In the genomic region with DNA sequence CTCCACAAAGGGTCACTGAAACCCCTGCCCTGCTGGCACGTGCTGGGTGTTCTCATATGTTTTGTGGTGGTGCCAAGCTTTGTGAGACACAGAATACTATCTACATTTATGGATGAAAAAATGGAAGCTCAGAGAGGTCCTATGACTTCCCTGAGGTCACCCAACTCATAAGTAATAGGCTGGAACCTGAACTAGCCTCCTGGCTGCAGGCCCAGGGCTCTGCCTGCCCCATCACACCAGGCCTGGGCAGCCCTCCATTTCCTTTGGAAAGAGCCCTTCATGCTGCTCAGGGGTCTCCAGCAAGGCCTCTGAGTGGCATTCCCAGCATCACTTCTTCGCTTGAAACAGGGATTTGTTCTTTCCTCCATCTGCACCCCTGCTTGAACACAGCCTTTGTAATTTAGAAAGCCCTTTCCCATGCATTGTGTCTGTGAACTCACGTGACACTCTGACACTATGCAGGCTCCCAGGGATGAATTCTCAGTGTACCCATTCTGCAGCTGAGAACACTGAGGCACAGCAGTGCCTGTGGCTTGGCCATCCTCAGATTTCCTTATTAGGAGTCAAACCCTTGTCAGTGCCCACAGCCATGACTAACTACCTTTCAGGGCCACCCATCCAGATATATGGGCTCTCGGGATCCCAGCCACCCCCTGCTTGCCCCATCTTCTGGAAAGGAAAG, we compare ENCODE assay signal across 15 cellular contexts.
DNase-seq lines count a peak whose midpoint lies in the region; ATAC-seq, FAIRE-seq and TF ChIP-seq lines count a peak whose summit lies in the region.
"Had no signal": no experiment of that assay in that cellular context is flagged by ENCODE, and none has a peak within 500 bp of the region (broad histone marks: within the 10 kb centered on the region; RNA-seq: fewer than 3 reads in every experiment).

No MANE protein-coding gene starts in this region.

- no peaks in the 10 kb centered on the region for H3K9me2 ChIP-seq in neural cell (ENCODE audit: insufficient read depth, low read length)

- H3K27ac ChIP-seq in HepG2 (ENCODE audit: extremely low read length, insufficient read depth, low read length) (no peak overlapping the region), right lobe of liver (no peak overlapping the region), neural cell (ENCODE audit: low read length) (peak overlapping the region; percentile 98)

- TF ChIP-seq RAD21 in HepG2 (CRISPR knock-in tag; IDR thresholded peaks at IDR 0.05) (no peak), neural cell (conservative IDR thresholded peaks at IDR 0.05) (no peak)

- CTCF ChIA-PET in HepG2 (lab: Yijun Ruan, JAX; ENCODE audit: low intra/inter-chr PET ratio, low total read pairs) = no interaction called here

- H3K4me1 ChIP-seq in HepG2 (ENCODE audit: insufficient read depth, low read length) = peaks cover 8% of the 10 kb centered on the region; the same call in 1 of the 2 replicates
- peaks cover 0 to 5% (median 0%) of the 10 kb centered on the region in 4 donors for H3K4me1 ChIP-seq in right lobe of liver
- H3K4me1 ChIP-seq: HAP-1 had no signal

- no peak for FAIRE-seq in HepG2 (lab: Jason Lieb, UNC)

- TF ChIP-seq CTCF in HepG2 (CRISPR knock-in tag; IDR thresholded peaks at IDR 0.05) (no peak), right lobe of liver (IDR thresholded peaks at IDR 0.05) (no peak), fibroblast of villous mesenchyme (IDR thresholded peaks at IDR 0.05; ENCODE audit: insufficient read depth, low read depth, low read length) (no peak), neural cell (IDR thresholded peaks at IDR 0.05; ENCODE audit: poor library complexity, severe bottlenecking) (no peak)

- H3K4me3 ChIP-seq in HepG2 (replicated peaks in 1 of 3; ENCODE audit: insufficient read depth in 1 of 3, low read depth in 2 of 3, low read length in 3 of 3) = no peak overlapping the region
- no peak overlapping the region for H3K4me3 ChIP-seq in right lobe of liver
- no peak overlapping the region for H3K4me3 ChIP-seq in fibroblast of villous mesenchyme (ENCODE audit: low read depth, low read length)
- H3K4me3 ChIP-seq in neural cell (ENCODE audit: low read length) = no peak overlapping the region
- H3K4me3 ChIP-seq: ascending aorta, HAP-1 had no signal

- ATAC-seq in HepG2 (no peak), right lobe of liver (no peak), HG03460 (IDR thresholded peaks at IDR 0.05; ENCODE audit: unreplicated experiment) (no peak), HG03039 (IDR thresholded peaks at IDR 0.05; ENCODE audit: unreplicated experiment) (no peak), HG02884 (IDR thresholded peaks at IDR 0.05; ENCODE audit: unreplicated experiment) (no peak)

- H4K20me1 ChIP-seq in HepG2 (ENCODE audit: insufficient read depth, low read length) (peaks cover 7% of the 10 kb centered on the region; the same call in 1 of the 2 replicates), neural cell (ENCODE audit: insufficient read depth) (no peaks in the 10 kb centered on the region)

- H3F3A ChIP-seq in neural cell (ENCODE audit: insufficient read depth, low read length, poor library complexity, severe bottlenecking) = peaks cover 5% of the 10 kb centered on the region

- no peak overlapping the region for H3K9ac ChIP-seq in HepG2 (ENCODE audit: insufficient read depth, low read depth, low read length)
- peak overlapping the region; percentile 74 for H3K9ac ChIP-seq in neural cell (ENCODE audit: low read length)

- H3K9me3 ChIP-seq in HepG2 (ENCODE audit: low read length) = no peaks in the 10 kb centered on the region
- H3K9me3 ChIP-seq in right lobe of liver = no peaks in the 10 kb centered on the region
- H3K9me3 ChIP-seq in neural cell (ENCODE audit: low read length) = no peaks in the 10 kb centered on the region
- H3K9me3 ChIP-seq: ascending aorta, HAP-1 had no signal

- BruUV-seq in HepG2 (replicated peaks; lab: Mats Ljungman, UMichigan) = no TSS peak

- no peaks in the 10 kb centered on the region for H3K27me3 ChIP-seq in HepG2 (ENCODE audit: control insufficient read depth in 1 of 2, insufficient read depth in 2 of 2, low read length in 2 of 2)
- no peaks in the 10 kb centered on the region for H3K27me3 ChIP-seq in right lobe of liver
- no peaks in the 10 kb centered on the region for H3K27me3 ChIP-seq in neural cell (ENCODE audit: insufficient read depth, low read depth, low read length)
- H3K27me3 ChIP-seq: ascending aorta had no signal

- 95% methylated on average over 4 of the region's 4 CpGs for whole genome bisulfite sequencing in HepG2 (ENCODE audit: low lambda C conversion rate)
- 100% methylated on average over 2 of the region's 4 CpGs for WGBS in right lobe of liver (ENCODE audit: insufficient coverage, low coverage, low lambda C conversion rate, missing lambda C conversion rate)

- TF ChIP-seq EP300 in HepG2 (IDR thresholded peaks at IDR 0.05; ENCODE audit: low read depth in 2 of 2, low read length in 2 of 2) (no peak), HepG2 (CRISPR knock-in tag; IDR thresholded peaks at IDR 0.05; ENCODE audit: borderline replicate concordance) (no peak), neural cell (conservative IDR thresholded peaks at IDR 0.05; ENCODE audit: poor library complexity, severe bottlenecking) (no peak)

- no peak overlapping the region for H3K4me2 ChIP-seq in HepG2 (ENCODE audit: low read depth, low read length)
- H3K4me2 ChIP-seq in neural cell (ENCODE audit: low read length) = no peak overlapping the region

- no peaks in the 10 kb centered on the region for H3K79me2 ChIP-seq in HepG2 (ENCODE audit: insufficient read depth, low read length)
- peaks cover 6% of the 10 kb centered on the region for H3K79me2 ChIP-seq in neural cell (replicated peaks; ENCODE audit: insufficient read depth, low read length)

- in situ Hi-C loops in HepG2 (cut with HindIII; ENCODE audit: extremely low pct_ligation_motif_present, low pct_unique_long_range_greater_than_20kb) = no loop called here

- no peak for TF ChIP-seq POLR2A in HepG2 (IDR thresholded peaks at IDR 0.05; ENCODE audit: insufficient read depth in 1 of 2, low read depth in 2 of 2, low read length in 2 of 2)
- no peak for TF ChIP-seq POLR2A in right lobe of liver (IDR thresholded peaks at IDR 0.05)

- intact Hi-C loops in HepG2 (cut with micrococcal nuclease; ENCODE audit: unreplicated experiment) = no loop called here
- intact Hi-C loops in right lobe of liver (cut with DNase I) = no loop called here

- no peak overlapping the region for H2AFZ ChIP-seq in HepG2 (ENCODE audit: low read length)
- no peak overlapping the region for H2AFZ ChIP-seq in neural cell (ENCODE audit: low read depth, low read length)

- peaks cover 55 to 84% of the 10 kb centered on the region in 2 experiments for H3K36me3 ChIP-seq in HepG2 (replicated peaks in 1 of 2; ENCODE audit: control insufficient read depth in 1 of 2, insufficient read depth in 2 of 2, low read length in 2 of 2)
- peaks cover 0 to 21% (median 9%) of the 10 kb centered on the region in 4 donors for H3K36me3 ChIP-seq in right lobe of liver
- no peaks in the 10 kb centered on the region for H3K36me3 ChIP-seq in neural cell (ENCODE audit: insufficient read depth, low read length)
- H3K36me3 ChIP-seq: HAP-1 had no signal

- POLR2A ChIA-PET in HepG2 (lab: Yijun Ruan, JAX) = no interaction called here

- DNase-seq in HepG2 (ENCODE audit: low spot score) (no peak), right lobe of liver (no peak), fibroblast of villous mesenchyme (ENCODE audit: low read depth) (peak; percentile 38), ecto neural progenitor cell (ENCODE audit: low spot score) (no peak)
- DNase-seq: COR-L47, foreskin melanocyte, GDM1, NCI-H1417 treated with DMSO at 0.1 percent for 48 hours, occipital lobe had no signal

TF ChIP-seq in HepG2, 621 proteins besides CTCF, POLR2A, EP300 and RAD21:
- TF ChIP-seq ZMYM3 (CRISPR knock-in tag; IDR thresholded peaks at IDR 0.05) (peak; percentile 74; the same call in 1 of the 2 replicates), MAFK (conservative IDR thresholded peaks at IDR 0.05 in 1 of 2, IDR thresholded peaks at IDR 0.05 in 1 of 2; ENCODE audit: low read length in 2 of 2) (no peak), SUZ12 (IDR thresholded peaks at IDR 0.05; ENCODE audit: low read depth, low read length) (no peak), RBM22 (optimal IDR thresholded peaks at IDR 0.05; ENCODE audit: low read length) (peak; percentile 59), ZNF629 (CRISPR knock-in tag; conservative IDR thresholded peaks at IDR 0.05) (peak; percentile 95)

TF ChIP-seq in neural cell, 6 proteins besides CTCF, POLR2A, EP300 and RAD21:
- TF ChIP-seq SMC3 (conservative IDR thresholded peaks at IDR 0.05; ENCODE audit: poor library complexity) (no peak), EZH2 (IDR thresholded peaks at IDR 0.05; ENCODE audit: borderline replicate concordance, insufficient read depth, low read length, poor library complexity, severe bottlenecking) (no peak), TAF1 (IDR thresholded peaks at IDR 0.05; ENCODE audit: low read depth) (no peak), MXI1 (conservative IDR thresholded peaks at IDR 0.05; ENCODE audit: poor library complexity, severe bottlenecking) (no peak)
- TF ChIP-seq, protein P1, sequence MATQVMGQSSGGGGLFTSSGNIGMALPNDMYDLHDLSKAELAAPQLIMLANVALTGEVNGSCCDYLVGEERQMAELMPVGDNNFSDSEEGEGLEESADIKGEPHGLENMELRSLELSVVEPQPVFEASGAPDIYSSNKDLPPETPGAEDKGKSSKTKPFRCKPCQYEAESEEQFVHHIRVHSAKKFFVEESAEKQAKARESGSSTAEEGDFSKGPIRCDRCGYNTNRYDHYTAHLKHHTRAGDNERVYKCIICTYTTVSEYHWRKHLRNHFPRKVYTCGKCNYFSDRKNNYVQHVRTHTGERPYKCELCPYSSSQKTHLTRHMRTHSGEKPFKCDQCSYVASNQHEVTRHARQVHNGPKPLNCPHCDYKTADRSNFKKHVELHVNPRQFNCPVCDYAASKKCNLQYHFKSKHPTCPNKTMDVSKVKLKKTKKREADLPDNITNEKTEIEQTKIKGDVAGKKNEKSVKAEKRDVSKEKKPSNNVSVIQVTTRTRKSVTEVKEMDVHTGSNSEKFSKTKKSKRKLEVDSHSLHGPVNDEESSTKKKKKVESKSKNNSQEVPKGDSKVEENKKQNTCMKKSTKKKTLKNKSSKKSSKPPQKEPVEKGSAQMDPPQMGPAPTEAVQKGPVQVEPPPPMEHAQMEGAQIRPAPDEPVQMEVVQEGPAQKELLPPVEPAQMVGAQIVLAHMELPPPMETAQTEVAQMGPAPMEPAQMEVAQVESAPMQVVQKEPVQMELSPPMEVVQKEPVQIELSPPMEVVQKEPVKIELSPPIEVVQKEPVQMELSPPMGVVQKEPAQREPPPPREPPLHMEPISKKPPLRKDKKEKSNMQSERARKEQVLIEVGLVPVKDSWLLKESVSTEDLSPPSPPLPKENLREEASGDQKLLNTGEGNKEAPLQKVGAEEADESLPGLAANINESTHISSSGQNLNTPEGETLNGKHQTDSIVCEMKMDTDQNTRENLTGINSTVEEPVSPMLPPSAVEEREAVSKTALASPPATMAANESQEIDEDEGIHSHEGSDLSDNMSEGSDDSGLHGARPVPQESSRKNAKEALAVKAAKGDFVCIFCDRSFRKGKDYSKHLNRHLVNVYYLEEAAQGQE (IDR thresholded peaks at IDR 0.05; ENCODE audit: borderline replicate concordance) = no peak
